In the genomic region with DNA sequence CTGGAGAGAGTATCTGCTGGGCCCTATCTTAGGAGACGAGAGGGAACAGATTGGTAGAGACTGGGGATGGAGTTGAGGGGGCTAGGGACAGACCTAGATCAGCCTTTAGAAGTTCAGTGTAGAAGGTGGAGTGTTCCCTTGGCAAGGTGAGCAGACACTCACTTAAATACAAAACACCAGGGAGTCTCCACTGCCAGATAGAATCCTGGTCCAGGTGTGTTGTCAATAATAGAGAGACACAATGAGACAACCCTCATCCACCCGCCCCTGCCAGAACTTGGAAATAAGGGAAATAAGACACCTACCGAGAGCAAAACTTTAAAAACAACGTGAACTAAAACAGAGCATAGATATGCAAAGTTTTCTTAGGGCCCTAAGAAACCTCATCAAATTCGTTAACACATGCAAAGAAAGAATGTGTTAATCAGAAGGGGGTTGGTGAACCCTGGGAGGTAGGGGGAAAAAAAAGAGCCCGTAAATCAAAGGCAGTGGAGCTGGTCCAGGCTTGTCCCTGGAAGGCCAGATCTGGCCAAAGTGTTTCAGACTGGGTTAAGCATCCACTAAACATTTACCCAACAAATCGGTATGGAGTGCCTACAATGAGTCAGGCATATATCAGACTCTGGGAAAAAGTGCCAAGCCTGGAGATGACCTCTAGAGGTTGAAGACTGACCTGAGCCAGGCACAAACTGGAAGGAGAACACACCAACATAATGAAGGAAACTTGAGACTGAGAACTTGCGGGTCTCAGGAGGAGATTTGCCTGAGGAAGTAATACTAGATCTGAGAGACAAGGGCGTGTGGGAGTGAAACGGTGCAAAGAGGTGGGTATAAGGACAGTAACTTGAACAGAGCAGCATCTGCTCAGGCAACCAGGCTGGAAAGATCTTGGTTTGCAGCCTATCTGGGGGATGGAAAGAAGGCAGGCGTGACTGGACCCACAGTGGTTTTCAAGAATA, we compare ENCODE assay signal across 16 cellular contexts. TPM values are rescaled to one million over a fixed set of nuclear protein-coding genes. Genes with fewer than 3 reads are reported as not detected.
DNase-seq lines count a peak whose midpoint lies in the region; ATAC-seq and TF ChIP-seq lines count a peak whose summit lies in the region.
"Had no signal": no experiment of that assay in that cellular context is flagged by ENCODE, and none has a peak within 500 bp of the region (broad histone marks: within the 10 kb centered on the region; RNA-seq: fewer than 3 reads in every experiment).

No MANE protein-coding gene starts in this region.

- peaks cover 3% of the 10 kb centered on the region for H3K9me3 Mint-ChIP-seq in stimulated activated naive CD8-positive, alpha-beta T cell treated with anti-CD3 and anti-CD28 coated beads, Interleukin-15, Interleukin-2, amounts not matched to agents 100 ng/mL and 50 ng/mL, for 24 hours
- peaks cover 0 to 3% of the 10 kb centered on the region in 2 donors for H3K9me3 Mint-ChIP-seq in stimulated activated naive CD8-positive, alpha-beta T cell treated with anti-CD3 and anti-CD28 coated beads, Interleukin-15, amount 100 ng/mL, for 72 hours
- H3K9me3 Mint-ChIP-seq in activated CD4-positive, alpha-beta T cell treated with anti-CD3 and anti-CD28 coated beads for 36 hours (ENCODE audit: low read depth) = peaks cover 3% of the 10 kb centered on the region

- intact Hi-C loops in activated CD4-positive, alpha-beta T cell treated with anti-CD3 and anti-CD28 coated beads for 36 hours (cut with DNase I, micrococcal nuclease) = no loop called here

- H3K9me3 ChIP-seq in NT2/D1 (ENCODE audit: insufficient read depth, low read length) = no peaks in the 10 kb centered on the region
- no peaks in the 10 kb centered on the region for H3K9me3 ChIP-seq in iPS-18a (ENCODE audit: control insufficient read depth, low read depth, low read length)
- H3K9me3 ChIP-seq: SK-N-SH had no signal

- H3K4me1 Mint-ChIP-seq in stimulated activated naive CD8-positive, alpha-beta T cell treated with anti-CD3 and anti-CD28 coated beads, Interleukin-15, Interleukin-2, amounts not matched to agents 100 ng/mL and 50 ng/mL, for 24 hours (ENCODE audit: low read depth) = no peaks in the 10 kb centered on the region
- H3K4me1 Mint-ChIP-seq in stimulated activated naive CD8-positive, alpha-beta T cell treated with anti-CD3 and anti-CD28 coated beads, Interleukin-15, amount 100 ng/mL, for 72 hours = no peaks in the 10 kb centered on the region
- no peaks in the 10 kb centered on the region for H3K4me1 Mint-ChIP-seq in activated CD4-positive, alpha-beta T cell treated with anti-CD3 and anti-CD28 coated beads for 36 hours

- peak overlapping the region; percentile 4 for H3K27ac Mint-ChIP-seq in stimulated activated naive CD8-positive, alpha-beta T cell treated with anti-CD3 and anti-CD28 coated beads, Interleukin-15, Interleukin-2, amounts not matched to agents 100 ng/mL and 50 ng/mL, for 24 hours
- H3K27ac Mint-ChIP-seq in stimulated activated naive CD8-positive, alpha-beta T cell treated with anti-CD3 and anti-CD28 coated beads, Interleukin-15, amount 100 ng/mL, for 72 hours = peak overlapping the region in 1 of 2 donors; percentile 72
- H3K27ac Mint-ChIP-seq in activated CD4-positive, alpha-beta T cell treated with anti-CD3 and anti-CD28 coated beads for 36 hours = no peak overlapping the region

- no peaks in the 10 kb centered on the region for H3K36me3 ChIP-seq in NT2/D1 (ENCODE audit: insufficient read depth, insufficient read length, low read length)
- no peaks in the 10 kb centered on the region for H3K36me3 ChIP-seq in iPS-18a (ENCODE audit: control insufficient read depth, low read depth, low read length)

- CTCF ChIA-PET in activated CD4-positive, alpha-beta T cell treated with anti-CD3 and anti-CD28 coated beads for 36 hours (lab: Charles Lee) = interaction anchor here (0.7 kb wide), 1 partner anchor 304 kb away, joined by 3 read pairs; no protein-coding TSS in a partner anchor
- CTCF ChIA-PET in RWPE1 (lab: Yijun Ruan, JAX) = no interaction called here

- H3K36me3 Mint-ChIP-seq in stimulated activated naive CD8-positive, alpha-beta T cell treated with anti-CD3 and anti-CD28 coated beads, Interleukin-15, Interleukin-2, amounts not matched to agents 100 ng/mL and 50 ng/mL, for 24 hours (ENCODE audit: low read depth) = no peaks in the 10 kb centered on the region
- H3K36me3 Mint-ChIP-seq in activated CD4-positive, alpha-beta T cell treated with anti-CD3 and anti-CD28 coated beads for 36 hours (ENCODE audit: low read depth) = no peaks in the 10 kb centered on the region

- H3K4me3 Mint-ChIP-seq in stimulated activated naive CD8-positive, alpha-beta T cell treated with anti-CD3 and anti-CD28 coated beads, Interleukin-15, Interleukin-2, amounts not matched to agents 100 ng/mL and 50 ng/mL, for 24 hours = no peak overlapping the region
- no peak overlapping the region for H3K4me3 Mint-ChIP-seq in stimulated activated naive CD8-positive, alpha-beta T cell treated with anti-CD3 and anti-CD28 coated beads, Interleukin-15, amount 100 ng/mL, for 72 hours
- H3K4me3 Mint-ChIP-seq in activated CD4-positive, alpha-beta T cell treated with anti-CD3 and anti-CD28 coated beads for 36 hours = no peak overlapping the region

- TF ChIP-seq CTCF in omental fat pad (IDR thresholded peaks at IDR 0.05) (no peak), RWPE1 (conservative IDR thresholded peaks at IDR 0.05; ENCODE audit: low read depth) (no peak)

- POLR2A ChIA-PET in activated CD4-positive, alpha-beta T cell treated with anti-CD3 and anti-CD28 coated beads for 36 hours (lab: Charles Lee) = no interaction called here
- POLR2A ChIA-PET in RWPE1 (lab: Yijun Ruan, JAX; ENCODE audit: low non-redundant PET) = no interaction called here

- peaks cover 9% of the 10 kb centered on the region for H3K4me1 ChIP-seq in NT2/D1 (ENCODE audit: insufficient read depth, insufficient read length)
- peaks cover 45% of the 10 kb centered on the region for H3K4me1 ChIP-seq in iPS-18a (ENCODE audit: control insufficient read depth, low read depth, low read length)

- H3K27ac ChIP-seq in iPS-18a (ENCODE audit: low read length) = no peak overlapping the region
- no peak overlapping the region for H3K27ac ChIP-seq in RWPE1

- H3K27me3 ChIP-seq in NT2/D1 (ENCODE audit: insufficient read depth, insufficient read length) = peaks cover 25% of the 10 kb centered on the region
- peaks cover 92% of the 10 kb centered on the region for H3K27me3 ChIP-seq in iPS-18a (ENCODE audit: control insufficient read depth, insufficient read depth, low read length)

- peaks cover 52% of the 10 kb centered on the region for H3K27me3 Mint-ChIP-seq in stimulated activated naive CD8-positive, alpha-beta T cell treated with anti-CD3 and anti-CD28 coated beads, Interleukin-15, Interleukin-2, amounts not matched to agents 100 ng/mL and 50 ng/mL, for 24 hours
- peaks cover 58% of the 10 kb centered on the region for H3K27me3 Mint-ChIP-seq in stimulated activated naive CD8-positive, alpha-beta T cell treated with anti-CD3 and anti-CD28 coated beads, Interleukin-15, amount 100 ng/mL, for 72 hours
- peaks cover 35% of the 10 kb centered on the region for H3K27me3 Mint-ChIP-seq in activated CD4-positive, alpha-beta T cell treated with anti-CD3 and anti-CD28 coated beads for 36 hours

- H3K4me3 ChIP-seq in NT2/D1 (ENCODE audit: insufficient read length, low read depth) = peak overlapping the region; percentile 3
- H3K4me3 ChIP-seq in iPS-18a (ENCODE audit: low read length) = peak overlapping the region; percentile 18

- ATAC-seq in stimulated activated naive CD8-positive, alpha-beta T cell treated with anti-CD3 and anti-CD28 coated beads, Interleukin-15, amount 100 ng/mL, for 72 hours = no peak
- no peak for ATAC-seq in activated CD4-positive, alpha-beta T cell treated with anti-CD3 and anti-CD28 coated beads for 36 hours
- no peak for ATAC-seq in omental fat pad (ENCODE audit: low FRiP score)
- ATAC-seq: Panc1 had no signal

- H3K9ac ChIP-seq in NT2/D1 (ENCODE audit: insufficient read length, low read depth) = peak overlapping the region; percentile 46
- no peak overlapping the region for H3K9ac ChIP-seq in iPS-18a (ENCODE audit: low read length)
- H3K9ac ChIP-seq: SK-N-SH had no signal

- no peak for DNase-seq in stimulated activated naive CD8-positive, alpha-beta T cell treated with anti-CD3 and anti-CD28 coated beads, Interleukin-15, amount 100 ng/mL, for 72 hours
- DNase-seq in NT2/D1 (ENCODE audit: low read depth, low spot score) (peak; percentile 82), omental fat pad (ENCODE audit: low spot score) (no peak), RWPE1 (ENCODE audit: low spot score) (no peak), T-helper 2 cell (no peak)
- DNase-seq in activated CD4-positive, alpha-beta T cell treated with anti-CD3 and anti-CD28 coated beads for 36 hours = no peak
- DNase-seq: C1 segment of cervical spinal cord, DMS 273 treated with DMSO at 0.1 percent for 48 hours, MM.1S, NCI-H1417 treated with DMSO at 0.1 percent for 48 hours, NCI-H2081, Right ventricle myocardium superior, SK-N-SH had no signal

RNA-seq across cellular contexts. Expression of gene OTX2, which starts 37.0 kb away (rescaled TPM):
- total RNA-seq in activated CD4-positive, alpha-beta T cell treated with anti-CD3 and anti-CD28 coated beads for 36 hours = not detected
- total RNA-seq in omental fat pad = not detected
- total RNA-seq: Right ventricle myocardium superior had no signal
